ENCODE assay signal across 24 cellular contexts in genomic region chr14:84797326-84797725, GRCh38.
"Had no signal": no experiment of that assay in that cellular context is flagged by ENCODE, and none has a peak within 500 bp of the region (broad histone marks: within the 10 kb centered on the region; RNA-seq: fewer than 3 reads in every experiment).

No MANE protein-coding gene starts in this region.

- H3K9me3 ChIP-seq: gastrocnemius medialis, heart left ventricle, neutrophil, pancreas, right lobe of liver, suprapubic skin, tibial artery had no signal

- H3K27me3 ChIP-seq: dorsolateral prefrontal cortex, heart left ventricle, hepatocyte, neutrophil, pancreas, right lobe of liver, suprapubic skin, tibial artery had no signal

- H3K4me1 ChIP-seq: gastrocnemius medialis, heart left ventricle, pancreas, right lobe of liver, suprapubic skin, tibial artery had no signal

- H3K79me2 ChIP-seq: hepatocyte had no signal

- H3K4me2 ChIP-seq: hepatocyte had no signal

- H2AFZ ChIP-seq: hepatocyte had no signal

- H3K27ac ChIP-seq: dorsolateral prefrontal cortex, gastrocnemius medialis, heart left ventricle, hepatocyte, neutrophil, pancreas, right lobe of liver, suprapubic skin, tibial artery had no signal

- ATAC-seq: gastrocnemius medialis; heart left ventricle; left lobe of liver; mucosa of descending colon; natural killer cell treated with Interleukin-12 subunit alpha and Interleukin-12 subunit beta and Interleukin-15 and Interleukin-18, amount 100 ng/mL, for 72 hours; pancreas; right lobe of liver; stimulated activated naive CD8-positive, alpha-beta T cell treated with anti-CD3 and anti-CD28 coated beads, Interleukin-15, amount 100 ng/mL, for 72 hours had no signal

- H3K4me3 ChIP-seq: dorsolateral prefrontal cortex, gastrocnemius medialis, heart left ventricle, hepatocyte, mucosa of descending colon, pancreas, right lobe of liver, suprapubic skin, tibial artery had no signal

- H3K36me3 ChIP-seq: gastrocnemius medialis, heart left ventricle, neutrophil, pancreas, right lobe of liver, suprapubic skin, tibial artery had no signal

- DNase-seq: dorsolateral prefrontal cortex; effector CD4-positive, alpha-beta T cell; foreskin fibroblast; gastrocnemius medialis; heart left ventricle; kidney glomerular epithelial cell; mesenchymal stem cell; mucosa of descending colon; naive B cell; pancreas; right lobe of liver; small intestine; stimulated activated CD4-positive, alpha-beta T cell treated with anti-CD3 and anti-CD28 coated beads, Interleukin-12 subunit alpha, Interleukin-12 subunit beta, amount 100 ng/mL, for 4 hours; stimulated activated CD4-positive, alpha-beta T cell treated with anti-CD3 and anti-CD28 coated beads, Interleukin-1b, Interleukin-23, amount 100 ng/mL, for 48 hours; stimulated activated CD4-positive, alpha-beta T cell treated with anti-CD3 and anti-CD28 coated beads, Interleukin-4, amount 100 ng/mL, for 1 hour; stimulated activated CD8-positive, alpha-beta memory T cell treated with anti-CD3 and anti-CD28 coated beads, Interleukin-4, amount 100 ng/mL, for 48 hours; stimulated activated naive CD4-positive, alpha-beta T cell; stimulated activated naive CD8-positive, alpha-beta T cell treated with anti-CD3 and anti-CD28 coated beads, Interleukin-15, amount 100 ng/mL, for 72 hours; tibial artery had no signal
